ENCODE assay signal across 1 cellular context in genomic region chr3:170038434-170039110, GRCh38.
TF ChIP-seq lines count a peak whose summit lies in the region.

No MANE protein-coding gene starts in this region.

TF ChIP-seq in H1, 55 proteins besides CTCF, POLR2A, EP300 and RAD21:
- TF ChIP-seq ASH2L (IDR thresholded peaks at IDR 0.05; ENCODE audit: low read length), result peak; percentile 77
- TF ChIP-seq KDM4A (IDR thresholded peaks at IDR 0.05; ENCODE audit: low read depth, low read length, severe bottlenecking), result peak; percentile 59
- no peak for TF ChIP-seq RXRA (IDR thresholded peaks at IDR 0.05; ENCODE audit: insufficient read depth, low read depth, low read length)
- peak; percentile 58 for TF ChIP-seq TAF7 (optimal IDR thresholded peaks at IDR 0.05; ENCODE audit: borderline replicate concordance, low read depth, low read length)
- TF ChIP-seq RBBP5 (IDR thresholded peaks at IDR 0.05; ENCODE audit: borderline replicate concordance, low read depth, low read length), result no peak; the same call in 1 of the 2 replicates
- TF ChIP-seq KDM5A (IDR thresholded peaks at IDR 0.05; ENCODE audit: low read length), result no peak
- 0 out of 2 replicates have a peak, but pooled peaks have one; percentile 10 for TF ChIP-seq KDM1A (IDR thresholded peaks at IDR 0.05; ENCODE audit: borderline replicate concordance, low read length)
- TF ChIP-seq TAF1 (IDR thresholded peaks at IDR 0.05; ENCODE audit: low read depth, low read length), result 0 out of 2 replicates have a peak, but pooled peaks have one; percentile 39
- TF ChIP-seq YY1 (IDR thresholded peaks at IDR 0.05; ENCODE audit: low read depth, low read length), result no peak
- no peak for TF ChIP-seq SP4 (IDR thresholded peaks at IDR 0.05; ENCODE audit: low read length)
- peak; percentile 84 for TF ChIP-seq TBP (IDR thresholded peaks at IDR 0.05; ENCODE audit: low read depth, low read length)
- TF ChIP-seq SIRT6 (IDR thresholded peaks at IDR 0.05; ENCODE audit: low read length), result no peak
- 0 out of 4 replicates have a peak, but pooled peaks of 1 of the 2 experiments have one; percentile 1 for TF ChIP-seq HDAC2 (IDR thresholded peaks at IDR 0.05; ENCODE audit: borderline replicate concordance in 1 of 2, low read depth in 2 of 2, low read length in 2 of 2)
- TF ChIP-seq SIN3A (conservative IDR thresholded peaks at IDR 0.05 in 1 of 2, IDR thresholded peaks at IDR 0.05 in 1 of 2; ENCODE audit: low read depth in 1 of 2, low read length in 2 of 2), result peak in 1 of 2 experiments; percentile 38; a peak in 1 of 4 replicates
- TF ChIP-seq BACH1 (IDR thresholded peaks at IDR 0.05; ENCODE audit: low read length), result 0 out of 2 replicates have a peak, but pooled peaks have one; percentile 9
- TF ChIP-seq CEBPB (IDR thresholded peaks at IDR 0.05; ENCODE audit: low read depth, low read length), result peak; percentile 87
- TF ChIP-seq E2F6 (IDR thresholded peaks at IDR 0.05), result peak; percentile 72
- TF ChIP-seq MAX (IDR thresholded peaks at IDR 0.05), result peak; percentile 81
